8 cellular contexts compared by ENCODE assay signal in the genomic region with DNA sequence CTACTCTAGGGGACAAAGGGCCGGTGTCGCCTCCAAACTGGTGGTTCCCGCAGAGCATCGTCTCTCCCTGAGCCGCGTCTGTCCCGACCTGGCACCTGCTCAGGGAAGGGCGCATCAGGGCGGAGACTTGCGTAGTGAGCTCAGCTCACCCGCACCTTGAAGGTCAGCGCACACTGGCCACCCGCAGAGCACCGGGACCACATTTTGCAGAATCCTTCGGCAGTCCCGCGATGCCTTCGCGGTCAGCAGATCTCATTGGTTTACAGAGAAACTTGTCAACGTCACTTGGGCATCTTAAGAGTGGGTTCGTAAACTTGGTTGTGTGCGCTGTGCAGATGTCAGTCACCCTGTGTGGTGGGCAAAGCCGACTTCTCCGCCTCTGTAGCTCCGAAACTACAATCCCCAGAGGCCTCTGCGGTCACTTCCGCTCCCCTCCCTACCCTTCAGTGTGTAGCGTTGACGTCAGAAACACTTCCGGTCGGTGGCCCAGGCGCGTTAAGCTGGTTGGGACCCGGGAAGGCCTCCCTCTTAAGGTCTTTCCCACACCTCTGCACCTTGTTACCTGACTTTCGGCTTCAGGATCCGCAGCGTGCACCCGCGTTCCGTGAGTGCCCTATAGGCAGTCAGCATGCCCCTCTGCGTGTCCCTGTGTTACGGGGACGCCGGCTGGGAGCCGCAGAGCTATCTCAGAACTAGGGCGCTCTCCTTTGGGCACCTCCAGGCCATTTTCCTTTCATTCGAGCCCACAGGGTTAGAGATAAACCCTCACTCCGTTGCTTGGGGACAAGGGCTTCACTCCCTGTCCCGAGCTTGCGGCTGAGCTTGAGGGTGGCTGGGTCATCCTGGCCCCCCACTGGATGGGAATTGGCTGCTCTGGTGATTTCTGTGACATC. TPM values are rescaled to one million over a fixed set of nuclear protein-coding genes. Genes with fewer than 3 reads are reported as not detected.
A peak's percentile ranks its signal among the peaks of the same experiment; 100 is the strongest.
DNase-seq lines count a peak whose midpoint lies in the region; FAIRE-seq and TF ChIP-seq lines count a peak whose summit lies in the region.

No MANE protein-coding gene starts in this region.

- DNase-seq in Calu3: peak; percentile 87
- DNase-seq in H54 (ENCODE audit: insufficient read length, low spot score): peak; percentile 60
- peak; percentile 33 for DNase-seq in NCI-H2081 treated with DMSO at 0.1 percent for 48 hours (lab: John Stamatoyannopoulos, UW)
- peak; percentile 93 for DNase-seq in activated CD4-positive, alpha-beta T cell treated with anti-CD3 and anti-CD28 coated beads, Interleukin-2, amount 10 ng/mL, durations not matched to agents 7 days and 5 days
- peak; percentile 88 for DNase-seq in coronary artery (ENCODE audit: low spot score)
- DNase-seq in kidney tubule cell (ENCODE audit: low spot score): peak; percentile 89
- DNase-seq in stimulated activated CD4-positive, alpha-beta T cell treated with anti-CD3 and anti-CD28 coated beads, Interleukin-1b, Interleukin-23, amount 100 ng/mL, for 1 hour (ENCODE audit: low read depth in 2 of 2): peak; percentile 53 to 72
- no peak for DNase-seq in HAP-1 (ENCODE audit: low spot score in 2 of 2)

- peak overlapping the region; percentile 88 for H3K4me3 Mint-ChIP-seq in Calu3 (ENCODE audit: low read depth, unreplicated experiment)
- H3K4me3 Mint-ChIP-seq in activated CD4-positive, alpha-beta T cell treated with anti-CD3 and anti-CD28 coated beads, Interleukin-2, amount 10 ng/mL, durations not matched to agents 7 days and 5 days: peak overlapping the region; percentile 89

- peak overlapping the region; percentile 90 for H3K4me3 ChIP-seq in coronary artery
- no peak overlapping the region for H3K4me3 ChIP-seq in HAP-1

- intact Hi-C loops in Calu3 (cut with micrococcal nuclease; ENCODE audit: unreplicated experiment): no loop called here

- in situ Hi-C loops in HAP-1 (cut with MboI; ENCODE audit: low sequenced_read_pairs): no loop called here

- TF ChIP-seq CTCF in Calu3 (IDR thresholded peaks at IDR 0.05; ENCODE audit: unreplicated experiment) (no peak), coronary artery (IDR thresholded peaks at IDR 0.05) (no peak)

- H3K27ac ChIP-seq in coronary artery: peak overlapping the region; percentile 72 to 88

- H3K36me3 ChIP-seq in HAP-1 (replicated peaks): peaks cover 12% of the 10 kb centered on the region

- H3K9me3 ChIP-seq in HAP-1: peaks cover 6% of the 10 kb centered on the region

- H3K9me3 Mint-ChIP-seq in Calu3 (ENCODE audit: low read depth, unreplicated experiment): peaks cover 13% of the 10 kb centered on the region
- H3K9me3 Mint-ChIP-seq in activated CD4-positive, alpha-beta T cell treated with anti-CD3 and anti-CD28 coated beads, Interleukin-2, amount 10 ng/mL, durations not matched to agents 7 days and 5 days: peaks cover 25% of the 10 kb centered on the region

- H3K36me3 Mint-ChIP-seq in Calu3 (ENCODE audit: insufficient read depth, unreplicated experiment): peaks cover 37% of the 10 kb centered on the region
- peaks cover 69% of the 10 kb centered on the region for H3K36me3 Mint-ChIP-seq in activated CD4-positive, alpha-beta T cell treated with anti-CD3 and anti-CD28 coated beads, Interleukin-2, amount 10 ng/mL, durations not matched to agents 7 days and 5 days (ENCODE audit: low read depth)

- peak overlapping the region; percentile 90 for H3K27ac Mint-ChIP-seq in Calu3 (ENCODE audit: unreplicated experiment)
- H3K27ac Mint-ChIP-seq in activated CD4-positive, alpha-beta T cell treated with anti-CD3 and anti-CD28 coated beads, Interleukin-2, amount 10 ng/mL, durations not matched to agents 7 days and 5 days: peak overlapping the region; percentile 92

- POLR2A ChIA-PET in activated CD4-positive, alpha-beta T cell treated with anti-CD3 and anti-CD28 coated beads, Interleukin-2, amount 10 ng/mL, durations not matched to agents 7 days and 5 days (lab: Charles Lee): no interaction called here

- H3K27me3 Mint-ChIP-seq in Calu3 (ENCODE audit: unreplicated experiment): no peaks in the 10 kb centered on the region
- no peaks in the 10 kb centered on the region for H3K27me3 Mint-ChIP-seq in activated CD4-positive, alpha-beta T cell treated with anti-CD3 and anti-CD28 coated beads, Interleukin-2, amount 10 ng/mL, durations not matched to agents 7 days and 5 days

- no peaks in the 10 kb centered on the region for H3K27me3 ChIP-seq in HAP-1 (ENCODE audit: low read depth)

- FAIRE-seq in H54 (lab: Jason Lieb, UNC): no peak

- H3K4me1 Mint-ChIP-seq in Calu3 (ENCODE audit: low read depth, unreplicated experiment): peaks cover 12% of the 10 kb centered on the region
- H3K4me1 Mint-ChIP-seq in activated CD4-positive, alpha-beta T cell treated with anti-CD3 and anti-CD28 coated beads, Interleukin-2, amount 10 ng/mL, durations not matched to agents 7 days and 5 days: peaks cover 27% of the 10 kb centered on the region

- BruUV-seq in Calu3 (replicated peaks; lab: Mats Ljungman, UMichigan): TSS peak; percentile 75

- TF ChIP-seq POLR2A in H54 (IDR thresholded peaks at IDR 0.05; ENCODE audit: low read depth, low read length): peak; percentile 37

- CTCF ChIA-PET in Calu3 (lab: Charles Lee): interaction anchor here (0.7 to 1.1 kb wide), 3 partner anchors 17 to 161 kb away, joined by 4 read pairs; a partner anchor contains a TSS
- CTCF ChIA-PET in activated CD4-positive, alpha-beta T cell treated with anti-CD3 and anti-CD28 coated beads, Interleukin-2, amount 10 ng/mL, durations not matched to agents 7 days and 5 days (lab: Charles Lee): interaction anchor here (0.6 to 1.4 kb wide), 6 partner anchors 12 to 686 kb away, joined by 3 to 5 read pairs (median 3); a partner anchor contains a TSS

- peaks cover 4% of the 10 kb centered on the region; the same call in 1 of the 2 replicates for H3K4me1 ChIP-seq in HAP-1

RNA-seq across cellular contexts. Expression of a gene that starts 36.5 kb away (rescaled TPM):
- 5.6 and 6.3 TPM in 2 replicates for total RNA-seq in Calu3 (2022)
- 1 to 10 TPM; 7.8 to 8.8 TPM for total RNA-seq in activated CD4-positive, alpha-beta T cell treated with anti-CD3 and anti-CD28 coated beads, Interleukin-2, amount 10 ng/mL, durations not matched to agents 7 days and 5 days

Comparison
In these comparisons a context has a peak if more than half of its experiments do, and no peak if none do; other contexts are left out.
1. DNase-seq: peak in Calu3 (single experiment), H54 (single experiment), NCI-H2081 treated with DMSO at 0.1 percent for 48 hours (single experiment), activated CD4-positive, alpha-beta T cell treated with anti-CD3 and anti-CD28 coated beads, Interleukin-2, amount 10 ng/mL, durations not matched to agents 7 days and 5 days (single experiment), coronary artery (single experiment), kidney tubule cell (single experiment) and stimulated activated CD4-positive, alpha-beta T cell treated with anti-CD3 and anti-CD28 coated beads, Interleukin-1b, Interleukin-23, amount 100 ng/mL, for 1 hour (2 of 2); none in HAP-1 (0 of 2).